Comparison of ENCODE assay signal across 17 cellular contexts in genomic region chr17:28574536-28574935, GRCh38. TPM values are rescaled to one million over a fixed set of nuclear protein-coding genes. Genes with fewer than 3 reads are reported as not detected.
DNase-seq lines count a peak whose midpoint lies in the region; ATAC-seq, FAIRE-seq and TF ChIP-seq lines count a peak whose summit lies in the region.
"Had no signal": no experiment of that assay in that cellular context is flagged by ENCODE, and none has a peak within 500 bp of the region (broad histone marks: within the 10 kb centered on the region; RNA-seq: fewer than 3 reads in every experiment).

No MANE protein-coding gene starts in this region.

- TF ChIP-seq POLR2A in stomach (IDR thresholded peaks at IDR 0.05), result no peak

- intact Hi-C loops in activated B cell treated with CpG ODN at 0.5 μM for 24 hours (cut with micrococcal nuclease) (loop anchor here (5.0 kb wide), 1 partner anchor 38 kb away; the partner anchor contains the start of gene RSKR), stomach (cut with DNase I; ENCODE audit: low total_unique reads) (no loop called here)

- H3K4me3 Mint-ChIP-seq in activated CD4-positive, alpha-beta T cell treated with anti-CD3 and anti-CD28 coated beads, Interleukin-2, amount 10 ng/mL, durations not matched to agents 7 days and 5 days, result no peak overlapping the region
- no peak overlapping the region for H3K4me3 Mint-ChIP-seq in activated B cell treated with CpG ODN at 0.5 μM for 24 hours

- H3K27me3 ChIP-seq in keratinocyte (ENCODE audit: control insufficient read depth, extremely low read depth, insufficient read depth, low read length), result no peaks in the 10 kb centered on the region
- no peaks in the 10 kb centered on the region for H3K27me3 ChIP-seq in stomach
- no peaks in the 10 kb centered on the region for H3K27me3 ChIP-seq in small intestine (ENCODE audit: control insufficient read depth in 2 of 2, insufficient read depth in 2 of 2, low read length in 2 of 2)
- H3K27me3 ChIP-seq: foreskin keratinocyte, pancreas, upper lobe of left lung had no signal

- no peak overlapping the region for H2AFZ ChIP-seq in keratinocyte (ENCODE audit: control insufficient read depth, low read length)

- FAIRE-seq in keratinocyte (lab: Jason Lieb, UNC) (no peak), small intestine (lab: Jason Lieb, UNC) (no peak)
- FAIRE-seq: GM19239, pancreas had no signal

- peaks cover 13% of the 10 kb centered on the region for H3K79me2 ChIP-seq in keratinocyte (ENCODE audit: control insufficient read depth, insufficient read depth, low read length)

- no peak for TF ChIP-seq CTCF in activated B cell treated with CpG ODN at 0.5 μM for 24 hours (IDR thresholded peaks at IDR 0.05)
- peak in 2 of 3 experiments; percentile 22 to 39 for TF ChIP-seq CTCF in keratinocyte (optimal IDR thresholded peaks at IDR 0.05 in 1 of 3, IDR thresholded peaks at IDR 0.05 in 1 of 3, conservative IDR thresholded peaks at IDR 0.05 in 1 of 3; ENCODE audit: extremely low read depth in 1 of 3, insufficient read depth in 2 of 3, low read length in 3 of 3)
- TF ChIP-seq CTCF in stomach (IDR thresholded peaks at IDR 0.05), result no peak

- H3K9ac ChIP-seq in keratinocyte (ENCODE audit: control insufficient read depth, extremely low read depth, insufficient read depth, low read length), result no peak overlapping the region

- peaks cover 12 to 20% of the 10 kb centered on the region in 2 experiments for H3K36me3 ChIP-seq in keratinocyte (ENCODE audit: control insufficient read depth in 2 of 2, extremely low read depth in 1 of 2, insufficient read depth in 2 of 2, low read length in 2 of 2)
- peaks cover 0 to 17% (median 0%) of the 10 kb centered on the region in 4 donors for H3K36me3 ChIP-seq in stomach
- no peaks in the 10 kb centered on the region for H3K36me3 ChIP-seq in small intestine (ENCODE audit: control insufficient read depth in 2 of 2, insufficient read depth in 2 of 2, low read length in 2 of 2)
- H3K36me3 ChIP-seq: pancreas, upper lobe of left lung had no signal

- WGBS in stomach, 5 donors, result 69 to 90% (median 82%) methylated on average over 6 of the region's 6 CpGs
- WGBS in small intestine, 3 donors, result 64 to 88% (median 77%) methylated on average over 6 of the region's 6 CpGs

- H3K9me1 ChIP-seq in keratinocyte (ENCODE audit: control insufficient read depth, extremely low read depth, insufficient read depth, low read length), result no peaks in the 10 kb centered on the region

- H3K9me3 ChIP-seq in keratinocyte (ENCODE audit: control insufficient read depth, low read depth, low read length), result no peaks in the 10 kb centered on the region
- no peaks in the 10 kb centered on the region for H3K9me3 ChIP-seq in stomach
- H3K9me3 ChIP-seq in small intestine (ENCODE audit: control insufficient read depth, low read depth), result no peaks in the 10 kb centered on the region
- H3K9me3 ChIP-seq: pancreas, upper lobe of left lung had no signal

- in situ Hi-C loops in G401 (cut with HindIII; ENCODE audit: low sequenced_read_pairs), result no loop called here

- dilution Hi-C loops in keratinocyte (cut with MboI; ENCODE audit: extremely low pct_ligation_motif_present, low sequenced_read_pairs), result no loop called here

- H3K27ac ChIP-seq in keratinocyte (ENCODE audit: control insufficient read depth, insufficient read depth, low read length) (no peak overlapping the region), stomach (no peak overlapping the region), small intestine (ENCODE audit: low read depth in 1 of 2, low read length in 1 of 2) (no peak overlapping the region)
- H3K27ac ChIP-seq: foreskin keratinocyte, pancreas, upper lobe of left lung had no signal

- peaks cover 61% of the 10 kb centered on the region for H3K4me1 Mint-ChIP-seq in activated CD4-positive, alpha-beta T cell treated with anti-CD3 and anti-CD28 coated beads, Interleukin-2, amount 10 ng/mL, durations not matched to agents 7 days and 5 days
- peaks cover 44% of the 10 kb centered on the region for H3K4me1 Mint-ChIP-seq in activated B cell treated with CpG ODN at 0.5 μM for 24 hours

- no peak for TF ChIP-seq EP300 in stomach (IDR thresholded peaks at IDR 0.05)

- H3K36me3 Mint-ChIP-seq in activated CD4-positive, alpha-beta T cell treated with anti-CD3 and anti-CD28 coated beads, Interleukin-2, amount 10 ng/mL, durations not matched to agents 7 days and 5 days (ENCODE audit: low read depth), result peaks cover 48% of the 10 kb centered on the region
- peaks cover 15% of the 10 kb centered on the region for H3K36me3 Mint-ChIP-seq in activated B cell treated with CpG ODN at 0.5 μM for 24 hours (ENCODE audit: low read depth)

- no peaks in the 10 kb centered on the region for H3K27me3 Mint-ChIP-seq in activated CD4-positive, alpha-beta T cell treated with anti-CD3 and anti-CD28 coated beads, Interleukin-2, amount 10 ng/mL, durations not matched to agents 7 days and 5 days
- H3K27me3 Mint-ChIP-seq in activated B cell treated with CpG ODN at 0.5 μM for 24 hours, result no peaks in the 10 kb centered on the region

- H3K4me1 ChIP-seq in keratinocyte (ENCODE audit: control insufficient read depth, extremely low read depth, insufficient read depth, low read length) (peaks cover 21% of the 10 kb centered on the region), stomach (peaks cover 23 to 53% (median 37%) of the 10 kb centered on the region in 4 donors), small intestine (ENCODE audit: control insufficient read depth in 2 of 2, insufficient read depth in 1 of 2, low read depth in 1 of 2, low read length in 1 of 2) (peaks cover 2 to 3% of the 10 kb centered on the region in 2 donors)

- no peaks in the 10 kb centered on the region for H4K20me1 ChIP-seq in keratinocyte (ENCODE audit: control insufficient read depth, extremely low read depth, insufficient read depth, low read length)

- ATAC-seq in activated B cell treated with CpG ODN at 0.5 μM for 24 hours (ENCODE audit: low read depth), result no peak
- ATAC-seq in GM21515 (IDR thresholded peaks at IDR 0.05; ENCODE audit: unreplicated experiment), result no peak
- ATAC-seq: foreskin keratinocyte, pancreas had no signal

- POLR2A ChIA-PET in activated CD4-positive, alpha-beta T cell treated with anti-CD3 and anti-CD28 coated beads, Interleukin-2, amount 10 ng/mL, durations not matched to agents 7 days and 5 days (lab: Charles Lee), result no interaction called here
- POLR2A ChIA-PET in activated B cell treated with CpG ODN at 0.5 μM for 24 hours (lab: Charles Lee), result no interaction called here

- peak; percentile 24 for DNase-seq in activated CD4-positive, alpha-beta T cell treated with anti-CD3 and anti-CD28 coated beads, Interleukin-2, amount 10 ng/mL, durations not matched to agents 7 days and 5 days
- no peak for DNase-seq in activated CD4-positive, alpha-beta T cell treated with anti-CD3 and anti-CD28 coated beads for 4 hours
- DNase-seq in G401 (ENCODE audit: low spot score) (peak; percentile 15), activated B cell treated with CpG ODN at 0.5 μM for 24 hours (no peak), keratinocyte (ENCODE audit: low read depth, low spot score) (no peak), stomach (no peak), small intestine (no peak)
- DNase-seq: activated CD8-positive, alpha-beta memory T cell treated with anti-CD3 and anti-CD28 coated beads, Interleukin-2, amount 50 U/mL, for 48 hours; effector CD4-positive, alpha-beta T cell; foreskin keratinocyte; IMR-90; midbrain; NCI-H774; upper lobe of left lung had no signal

- peak overlapping the region; percentile 32 for H3K27ac Mint-ChIP-seq in activated CD4-positive, alpha-beta T cell treated with anti-CD3 and anti-CD28 coated beads, Interleukin-2, amount 10 ng/mL, durations not matched to agents 7 days and 5 days
- H3K27ac Mint-ChIP-seq in activated B cell treated with CpG ODN at 0.5 μM for 24 hours, result peak overlapping the region; percentile 31

- no peak overlapping the region for H3K4me2 ChIP-seq in keratinocyte (ENCODE audit: control insufficient read depth, extremely low read depth, insufficient read depth, low read depth, low read length)

- H3K9me3 Mint-ChIP-seq in activated CD4-positive, alpha-beta T cell treated with anti-CD3 and anti-CD28 coated beads, Interleukin-2, amount 10 ng/mL, durations not matched to agents 7 days and 5 days, result no peaks in the 10 kb centered on the region
- no peaks in the 10 kb centered on the region for H3K9me3 Mint-ChIP-seq in activated B cell treated with CpG ODN at 0.5 μM for 24 hours

- CTCF ChIA-PET in activated CD4-positive, alpha-beta T cell treated with anti-CD3 and anti-CD28 coated beads, Interleukin-2, amount 10 ng/mL, durations not matched to agents 7 days and 5 days (lab: Charles Lee), result interaction anchor here (0.9 kb wide), 1 partner anchor 9 kb away, joined by 3 read pairs; no protein-coding TSS in a partner anchor
- CTCF ChIA-PET in activated B cell treated with CpG ODN at 0.5 μM for 24 hours (lab: Charles Lee), result no interaction called here

- H3K4me3 ChIP-seq in keratinocyte (ENCODE audit: control insufficient read depth in 2 of 3, extremely low read depth in 1 of 3, insufficient read depth in 2 of 3, low read depth in 1 of 3, low read length in 3 of 3), result no peak overlapping the region
- H3K4me3 ChIP-seq in stomach, result no peak overlapping the region
- H3K4me3 ChIP-seq in small intestine (ENCODE audit: low read depth in 1 of 2, low read length in 2 of 2), result no peak overlapping the region
- H3K4me3 ChIP-seq: pancreas, upper lobe of left lung had no signal

RNA-seq across cellular contexts. Expression of gene ALDOC, which starts 2.2 kb away (rescaled TPM):
- 10 to 100 TPM; 61.4 to 63.4 TPM for total RNA-seq in activated CD4-positive, alpha-beta T cell treated with anti-CD3 and anti-CD28 coated beads, Interleukin-2, amount 10 ng/mL, durations not matched to agents 7 days and 5 days
- 34.5 and 49.8 TPM in 2 replicates for total RNA-seq in G401 (2014; rRNA removed; shearing (Covaris generic))
- total RNA-seq in activated B cell treated with CpG ODN at 0.5 μM for 24 hours, result 73.4 and 75.0 TPM in 2 replicates
- polyA plus RNA-seq in keratinocyte, result 24.2 to 44.9 TPM (median 32.5 TPM) in 3 replicates
- 12.1 TPM for polyA plus RNA-seq in keratinocyte (2011; ENCODE audit: low read depth)
- 17.4 and 20.5 TPM in 2 replicates for polyA plus RNA-seq in keratinocyte (2011; cell fraction: cytosol; rRNA removed)
- polyA plus RNA-seq in keratinocyte (2011; cell fraction: nucleus; rRNA removed), result 18.6 TPM in 2 replicates
- 23.2 and 28.7 TPM in 2 replicates for polyA plus RNA-seq in keratinocyte (2012; ENCODE audit: low replicate concordance)
- 35.1 to 51.5 TPM (median 42.5 TPM) in 3 replicates for polyA minus RNA-seq in keratinocyte
- 17.1 TPM for polyA minus RNA-seq in keratinocyte (2011; cell fraction: cytosol; rRNA and poly(A)+ RNA removed)
- polyA minus RNA-seq in keratinocyte (2011; cell fraction: nucleus; rRNA and poly(A)+ RNA removed), result 6.6 and 10.6 TPM in 2 replicates
- 10 to 100 TPM in 2 of 5 donors, 1 to 10 TPM in 2, under 1 TPM in 1; 0.89 to 21.1 (median 9.1) TPM for total RNA-seq in stomach
- polyA plus RNA-seq in stomach, result 10 to 100 TPM in 2 of 3 donors, 1 to 10 TPM in 1; 8.7 to 54.8 (median 17.1) TPM
- 10 to 100 TPM; 27.6 to 85.0 (median 37.8) TPM for polyA plus RNA-seq in small intestine

RNA-seq across cellular contexts. Expression of gene PIGS, which starts 3.2 kb away (rescaled TPM):
- 10 to 100 TPM; 61.7 to 62.6 TPM for total RNA-seq in activated CD4-positive, alpha-beta T cell treated with anti-CD3 and anti-CD28 coated beads, Interleukin-2, amount 10 ng/mL, durations not matched to agents 7 days and 5 days
- 50.8 and 64.4 TPM in 2 replicates for total RNA-seq in G401 (2014; rRNA removed; shearing (Covaris generic))
- total RNA-seq in activated B cell treated with CpG ODN at 0.5 μM for 24 hours, result 86.4 and 92.2 TPM in 2 replicates
- 21.8 to 52.1 TPM (median 33.6 TPM) in 3 replicates for polyA plus RNA-seq in keratinocyte
- 22.8 TPM for polyA plus RNA-seq in keratinocyte (2011; ENCODE audit: low read depth)
- 26.0 and 28.2 TPM in 2 replicates for polyA plus RNA-seq in keratinocyte (2011; cell fraction: cytosol; rRNA removed)
- 47.6 and 49.6 TPM in 2 replicates for polyA plus RNA-seq in keratinocyte (2011; cell fraction: nucleus; rRNA removed)
- polyA plus RNA-seq in keratinocyte (2012; ENCODE audit: low replicate concordance), result 27.7 and 45.6 TPM in 2 replicates
- polyA minus RNA-seq in keratinocyte, result 21.9 to 89.4 TPM (median 29.1 TPM) in 3 replicates
- polyA minus RNA-seq in keratinocyte (2011; cell fraction: cytosol; rRNA and poly(A)+ RNA removed), result 20.3 TPM
- 19.9 and 48.1 TPM in 2 replicates for polyA minus RNA-seq in keratinocyte (2011; cell fraction: nucleus; rRNA and poly(A)+ RNA removed)
- total RNA-seq in stomach, result 100 to 1,000 TPM in 1 of 5 donors, 10 to 100 TPM in 4; 14.7 to 105 (median 33.3) TPM
- 10 to 100 TPM; 19.2 to 25.7 (median 19.8) TPM for polyA plus RNA-seq in stomach
- polyA plus RNA-seq in small intestine, result 10 to 100 TPM; 24.8 to 51.0 (median 28.6) TPM

RNA-seq across cellular contexts. Expression of gene UNC119, which starts 22.1 kb away (rescaled TPM):
- 10 to 100 TPM; 38.6 to 46.6 TPM for total RNA-seq in activated CD4-positive, alpha-beta T cell treated with anti-CD3 and anti-CD28 coated beads, Interleukin-2, amount 10 ng/mL, durations not matched to agents 7 days and 5 days
- total RNA-seq in G401 (2014; rRNA removed; shearing (Covaris generic)), result 59.0 and 60.4 TPM in 2 replicates
- total RNA-seq in activated B cell treated with CpG ODN at 0.5 μM for 24 hours (426 and 437 TPM in 2 replicates), stomach (10 to 100 TPM; 13.6 to 30.9 (median 17.0) TPM)
- polyA plus RNA-seq in keratinocyte (34.1 to 93.3 TPM (median 60.0 TPM) in 3 replicates), stomach (10 to 100 TPM; 16.5 to 27.1 (median 19.9) TPM), small intestine (10 to 100 TPM; 14.6 to 40.9 (median 18.9) TPM)
- polyA plus RNA-seq in keratinocyte (2011; ENCODE audit: low read depth), result 6.9 TPM
- polyA plus RNA-seq in keratinocyte (2011; cell fraction: cytosol; rRNA removed), result 28.1 and 39.3 TPM in 2 replicates
- 52.9 and 56.6 TPM in 2 replicates for polyA plus RNA-seq in keratinocyte (2011; cell fraction: nucleus; rRNA removed)
- 18.6 and 27.2 TPM in 2 replicates for polyA plus RNA-seq in keratinocyte (2012; ENCODE audit: low replicate concordance)
- polyA minus RNA-seq in keratinocyte, result 22.1 to 44.2 TPM (median 33.4 TPM) in 3 replicates
- 39.5 TPM for polyA minus RNA-seq in keratinocyte (2011; cell fraction: cytosol; rRNA and poly(A)+ RNA removed)
- polyA minus RNA-seq in keratinocyte (2011; cell fraction: nucleus; rRNA and poly(A)+ RNA removed), result 21.7 and 22.3 TPM in 2 replicates

RNA-seq across cellular contexts. Expression of gene SPAG5, which starts 24.3 kb away (rescaled TPM):
- total RNA-seq in activated CD4-positive, alpha-beta T cell treated with anti-CD3 and anti-CD28 coated beads, Interleukin-2, amount 10 ng/mL, durations not matched to agents 7 days and 5 days, result 100 to 1,000 TPM; 139 to 147 TPM
- 78.8 and 91.2 TPM in 2 replicates for total RNA-seq in G401 (2014; rRNA removed; shearing (Covaris generic))
- total RNA-seq in activated B cell treated with CpG ODN at 0.5 μM for 24 hours, result 14.6 and 15.8 TPM in 2 replicates
- 6.2 to 21.1 TPM (median 16.6 TPM) in 3 replicates for polyA plus RNA-seq in keratinocyte
- polyA plus RNA-seq in keratinocyte (2011; ENCODE audit: low read depth), result 4.3 TPM
- 4.2 and 4.4 TPM in 2 replicates for polyA plus RNA-seq in keratinocyte (2011; cell fraction: cytosol; rRNA removed)
- polyA plus RNA-seq in keratinocyte (2011; cell fraction: nucleus; rRNA removed), result 23.6 and 24.8 TPM in 2 replicates
- polyA plus RNA-seq in keratinocyte (2012; ENCODE audit: low replicate concordance), result 4.9 and 13.3 TPM in 2 replicates
- 11.0 to 24.2 TPM (median 20.6 TPM) in 3 replicates for polyA minus RNA-seq in keratinocyte
- polyA minus RNA-seq in keratinocyte (2011; cell fraction: cytosol; rRNA and poly(A)+ RNA removed), result 5.4 TPM
- 11.4 and 12.6 TPM in 2 replicates for polyA minus RNA-seq in keratinocyte (2011; cell fraction: nucleus; rRNA and poly(A)+ RNA removed)
- total RNA-seq in stomach, result 10 to 100 TPM in 2 of 5 donors, 1 to 10 TPM in 3; 1.2 to 48.7 (median 9.9) TPM
- polyA plus RNA-seq in stomach, result 10 to 100 TPM in 1 of 3 donors, 1 to 10 TPM in 2; 4.4 to 16.4 (median 6.6) TPM
- polyA plus RNA-seq in small intestine, result 10 to 100 TPM; 20.3 to 37.3 (median 33.5) TPM

RNA-seq across cellular contexts. Expression of gene RSKR, which starts 39.4 kb away (rescaled TPM):
- 10 to 100 TPM; 18.4 to 20.6 TPM for total RNA-seq in activated CD4-positive, alpha-beta T cell treated with anti-CD3 and anti-CD28 coated beads, Interleukin-2, amount 10 ng/mL, durations not matched to agents 7 days and 5 days
- total RNA-seq in G401 (2014; rRNA removed; shearing (Covaris generic)), result 1.3 and 2.7 TPM in 2 replicates
- total RNA-seq in activated B cell treated with CpG ODN at 0.5 μM for 24 hours (21.0 and 26.8 TPM in 2 replicates), stomach (10 to 100 TPM in 3 of 5 donors, 1 to 10 TPM in 2; 9.3 to 36.2 (median 11.6) TPM)
- polyA plus RNA-seq in keratinocyte (3.9 to 7.4 TPM (median 6.6 TPM) in 3 replicates), stomach (1 to 10 TPM in 2 of 3 donors, under 1 TPM in 1; 0.31 to 2.3 (median 1.2) TPM), small intestine (1 to 10 TPM in 1 of 3 donors, under 1 TPM in 2; 0.22 to 3.3 (median 0.54) TPM)
- 3.5 TPM for polyA plus RNA-seq in keratinocyte (2011; ENCODE audit: low read depth)
- 0.27 and 0.47 TPM in 2 replicates for polyA plus RNA-seq in keratinocyte (2011; cell fraction: cytosol; rRNA removed)
- 36.3 and 42.1 TPM in 2 replicates for polyA plus RNA-seq in keratinocyte (2011; cell fraction: nucleus; rRNA removed)
- 2.5 and 5.0 TPM in 2 replicates for polyA plus RNA-seq in keratinocyte (2012; ENCODE audit: low replicate concordance)
- 4.3 to 17.2 TPM (median 12.9 TPM) in 3 replicates for polyA minus RNA-seq in keratinocyte
- polyA minus RNA-seq in keratinocyte (2011; cell fraction: cytosol; rRNA and poly(A)+ RNA removed), result not detected
- polyA minus RNA-seq in keratinocyte (2011; cell fraction: nucleus; rRNA and poly(A)+ RNA removed), result 10.4 and 21.5 TPM in 2 replicates

Comparison
In these comparisons a context has a peak if more than half of its experiments do, and no peak if none do; other contexts are left out.
1. DNase-seq: peak in activated CD4-positive, alpha-beta T cell treated with anti-CD3 and anti-CD28 coated beads, Interleukin-2, amount 10 ng/mL, durations not matched to agents 7 days and 5 days (single experiment) and G401 (single experiment); none in activated CD4-positive, alpha-beta T cell treated with anti-CD3 and anti-CD28 coated beads for 4 hours (0 of 2), activated B cell treated with CpG ODN at 0.5 μM for 24 hours (single experiment), keratinocyte (single experiment), stomach (single experiment) and small intestine (single experiment).
2. CTCF ChIP-seq: peak in keratinocyte (2 of 3); none in activated B cell treated with CpG ODN at 0.5 μM for 24 hours (single experiment) and stomach (0 of 7).